ENCODE assay signal across 15 cellular contexts in genomic region chr12:122854554-122854953, GRCh38. TPM values are rescaled to one million over a fixed set of nuclear protein-coding genes. Genes with fewer than 3 reads are reported as not detected.
A peak's percentile ranks its signal among the peaks of the same experiment; 100 is the strongest.
DNase-seq lines count a peak whose midpoint lies in the region; ATAC-seq and TF ChIP-seq lines count a peak whose summit lies in the region.
"Had no signal": no experiment of that assay in that cellular context is flagged by ENCODE, and none has a peak within 500 bp of the region (broad histone marks: within the 10 kb centered on the region; RNA-seq: fewer than 3 reads in every experiment).

No MANE protein-coding gene starts in this region.

- peaks cover 4% of the 10 kb centered on the region for H3K36me3 Mint-ChIP-seq in endodermal cell (ENCODE audit: low read depth)
- peaks cover 2% of the 10 kb centered on the region for H3K36me3 Mint-ChIP-seq in T-helper 2 cell treated with Interferon-gamma antibody and Interleukin-4, amounts not matched to agents 5 μg/mL and 100 μg/mL, for 36 hours (ENCODE audit: low read depth)
- H3K36me3 Mint-ChIP-seq: IgD-negative memory B cell had no signal

- H3K4me3 ChIP-seq in BLaER1 (no peak overlapping the region), endodermal cell (ENCODE audit: low read length) (no peak overlapping the region)
- H3K4me3 ChIP-seq: GM12878 had no signal

- 93 to 96% methylated on average over 6 to 17 of the region's 17 CpGs for WGBS in endodermal cell (ENCODE audit: insufficient coverage in 1 of 2, insufficient read length in 1 of 2), 2 experiments

- H3K27ac ChIP-seq in BLaER1 (peak overlapping the region; percentile 55), angular gyrus (ENCODE audit: low read depth, low read length) (peak overlapping the region; percentile 86), endodermal cell (ENCODE audit: low read depth, low read length) (no peak overlapping the region), substantia nigra (ENCODE audit: low read depth, low read length, poor library complexity, severe bottlenecking) (peak overlapping the region; percentile 97)
- H3K27ac ChIP-seq: C4-2B had no signal

- peak; percentile 52 for DNase-seq in endodermal cell
- DNase-seq in substantia nigra (lab: John Stamatoyannopoulos, UW), result no peak
- no peak for DNase-seq in left colon
- DNase-seq in T-helper 2 cell treated with Interferon-gamma antibody and Interleukin-4, amounts not matched to agents 5 μg/mL and 100 μg/mL, for 36 hours (ENCODE audit: low spot score), result no peak
- DNase-seq: ACHN; CD4-positive, alpha-beta memory T cell; DMS79 had no signal

- H3K9me3 Mint-ChIP-seq in endodermal cell, result no peaks in the 10 kb centered on the region
- H3K9me3 Mint-ChIP-seq in T-helper 2 cell treated with Interferon-gamma antibody and Interleukin-4, amounts not matched to agents 5 μg/mL and 100 μg/mL, for 36 hours, result no peaks in the 10 kb centered on the region
- H3K9me3 Mint-ChIP-seq: CD4-positive, alpha-beta memory T cell; IgD-negative memory B cell had no signal

- H3K27me3 Mint-ChIP-seq in endodermal cell (ENCODE audit: insufficient read depth), result no peaks in the 10 kb centered on the region
- H3K27me3 Mint-ChIP-seq in T-helper 2 cell treated with Interferon-gamma antibody and Interleukin-4, amounts not matched to agents 5 μg/mL and 100 μg/mL, for 36 hours (ENCODE audit: low read depth), result no peaks in the 10 kb centered on the region
- H3K27me3 Mint-ChIP-seq: CD4-positive, alpha-beta memory T cell; IgD-negative memory B cell had no signal

- TF ChIP-seq CTCF in endodermal cell (conservative IDR thresholded peaks at IDR 0.05), result no peak

- peaks cover 85% of the 10 kb centered on the region for H3K36me3 ChIP-seq in BLaER1
- H3K36me3 ChIP-seq in endodermal cell (ENCODE audit: control insufficient read depth, insufficient read depth, low read length), result peaks cover 5% of the 10 kb centered on the region

- H3K27me3 ChIP-seq in BLaER1 (no peaks in the 10 kb centered on the region), endodermal cell (ENCODE audit: control insufficient read depth, insufficient read depth, low read length, poor library complexity, severe bottlenecking) (no peaks in the 10 kb centered on the region)

- H3K9me3 ChIP-seq in BLaER1 (no peaks in the 10 kb centered on the region), endodermal cell (ENCODE audit: control insufficient read depth, low read length) (no peaks in the 10 kb centered on the region)

- intact Hi-C loops in left colon (cut with DNase I, micrococcal nuclease), result no loop called here

- H3K4me1 Mint-ChIP-seq in endodermal cell, result no peaks in the 10 kb centered on the region
- H3K4me1 Mint-ChIP-seq in T-helper 2 cell treated with Interferon-gamma antibody and Interleukin-4, amounts not matched to agents 5 μg/mL and 100 μg/mL, for 36 hours (ENCODE audit: low read depth), result no peaks in the 10 kb centered on the region
- H3K4me1 Mint-ChIP-seq: CD4-positive, alpha-beta memory T cell had no signal

- H3K4me1 ChIP-seq in BLaER1, result peaks cover 51% of the 10 kb centered on the region
- H3K4me1 ChIP-seq in endodermal cell (ENCODE audit: control insufficient read depth, insufficient read depth, low read length), result no peaks in the 10 kb centered on the region

- no peak overlapping the region for H3K4me3 Mint-ChIP-seq in endodermal cell
- H3K4me3 Mint-ChIP-seq in T-helper 2 cell treated with Interferon-gamma antibody and Interleukin-4, amounts not matched to agents 5 μg/mL and 100 μg/mL, for 36 hours, result no peak overlapping the region
- H3K4me3 Mint-ChIP-seq: CD4-positive, alpha-beta memory T cell; IgD-negative memory B cell had no signal

- H4K20me1 ChIP-seq in BLaER1, result peaks cover 82% of the 10 kb centered on the region

- peak overlapping the region; percentile 78 for H3K4me2 ChIP-seq in BLaER1

- no peak overlapping the region for H3K27ac Mint-ChIP-seq in endodermal cell
- no peak overlapping the region for H3K27ac Mint-ChIP-seq in T-helper 2 cell treated with Interferon-gamma antibody and Interleukin-4, amounts not matched to agents 5 μg/mL and 100 μg/mL, for 36 hours

- ATAC-seq in HG02763 (IDR thresholded peaks at IDR 0.05; ENCODE audit: unreplicated experiment), result no peak
- no peak for ATAC-seq in left colon
- no peak for ATAC-seq in HG02885 (IDR thresholded peaks at IDR 0.05; ENCODE audit: poor library complexity, unreplicated experiment)
- ATAC-seq: GM12878, HCT116 had no signal

- H3K9ac ChIP-seq in BLaER1 (no peak overlapping the region), endodermal cell (ENCODE audit: extremely low read depth, low read length, poor library complexity, severe bottlenecking) (no peak overlapping the region)

RNA-seq across cellular contexts. Expression of gene HIP1R, which starts 19.3 kb away (rescaled TPM):
- 10 to 100 TPM; 24.5 to 24.9 TPM for total RNA-seq in endodermal cell
- 22.0 TPM for polyA plus RNA-seq in endodermal cell (2013, experiment 1 of 2)
- polyA plus RNA-seq in endodermal cell (2013, experiment 2 of 2), result 21.2 TPM
- total RNA-seq in left colon, result 10 to 100 TPM; 62.3 to 66.4 TPM

RNA-seq across cellular contexts. Expression of gene VPS37B, which starts 41.4 kb away (rescaled TPM):
- total RNA-seq in endodermal cell, result 10 to 100 TPM; 22.7 to 24.1 TPM
- 28.1 TPM for polyA plus RNA-seq in endodermal cell (2013, experiment 1 of 2)
- 28.9 TPM for polyA plus RNA-seq in endodermal cell (2013, experiment 2 of 2)
- total RNA-seq in left colon, result 10 to 100 TPM; 66.4 to 86.7 TPM
